12 cellular contexts compared by ENCODE assay signal in genomic region chr16:75624921-75625334, GRCh38. TPM values are rescaled to one million over a fixed set of nuclear protein-coding genes. Genes with fewer than 3 reads are reported as not detected.
DNase-seq lines count a peak whose midpoint lies in the region; ATAC-seq, FAIRE-seq and TF ChIP-seq lines count a peak whose summit lies in the region.
"Had no signal": no experiment of that assay in that cellular context is flagged by ENCODE, and none has a peak within 500 bp of the region (broad histone marks: within the 10 kb centered on the region; RNA-seq: fewer than 3 reads in every experiment).

No MANE protein-coding gene starts in this region.

- H3K36me3 ChIP-seq in astrocyte (ENCODE audit: insufficient read depth, low read length), result peaks cover 37% of the 10 kb centered on the region

- no peaks in the 10 kb centered on the region for H3K27me3 ChIP-seq in astrocyte (ENCODE audit: insufficient read depth, low read length)
- H3K27me3 ChIP-seq: left lung had no signal

- H3K79me2 ChIP-seq in astrocyte (ENCODE audit: insufficient read depth, low read length), result peaks cover 12% of the 10 kb centered on the region

- no peak overlapping the region for H3K4me3 Mint-ChIP-seq in astrocyte (ENCODE audit: unreplicated experiment)
- peak overlapping the region; percentile 13 to 62 (median 37) for H3K4me3 Mint-ChIP-seq in nephron
- no peak overlapping the region for H3K4me3 Mint-ChIP-seq in stimulated activated naive CD8-positive, alpha-beta T cell treated with anti-CD3 and anti-CD28 coated beads, Interleukin-15, amount 100 ng/mL, for 72 hours

- no peak for TF ChIP-seq CTCF in astrocyte (IDR thresholded peaks at IDR 0.05; ENCODE audit: insufficient read depth, low read depth, low read length)
- no peak for TF ChIP-seq CTCF in nephron (IDR thresholded peaks at IDR 0.05; ENCODE audit: unreplicated experiment in 3 of 3)

- H3K4me1 ChIP-seq in astrocyte (ENCODE audit: insufficient read depth, low read length), result peaks cover 6% of the 10 kb centered on the region

- H2AFZ ChIP-seq in astrocyte (ENCODE audit: low read depth, low read length), result no peak overlapping the region

- no peak overlapping the region for H3K4me2 ChIP-seq in astrocyte (ENCODE audit: low read length)

- H3K9me3 Mint-ChIP-seq in astrocyte (ENCODE audit: unreplicated experiment) (peaks cover 2% of the 10 kb centered on the region), nephron (no peaks in the 10 kb centered on the region)
- no peaks in the 10 kb centered on the region for H3K9me3 Mint-ChIP-seq in stimulated activated naive CD8-positive, alpha-beta T cell treated with anti-CD3 and anti-CD28 coated beads, Interleukin-15, amount 100 ng/mL, for 72 hours

- H3K9ac ChIP-seq in astrocyte (ENCODE audit: low read length), result no peak overlapping the region

- H3K36me3 Mint-ChIP-seq in astrocyte (ENCODE audit: low read depth, unreplicated experiment) (peaks cover 23% of the 10 kb centered on the region), nephron (ENCODE audit: low read depth) (peaks cover 55% of the 10 kb centered on the region)

- no peaks in the 10 kb centered on the region for H3K9me3 ChIP-seq in astrocyte (ENCODE audit: insufficient read depth, low read depth, low read length)
- H3K9me3 ChIP-seq: HAP-1, left lung had no signal

- H3K4me3 ChIP-seq in astrocyte (ENCODE audit: insufficient read depth, low read depth, low read length), result no peak overlapping the region
- H3K4me3 ChIP-seq: HAP-1, left lung had no signal

- no peak overlapping the region for H3K27ac ChIP-seq in astrocyte (ENCODE audit: low read depth, low read length)
- H3K27ac ChIP-seq: left lung had no signal

- FAIRE-seq in astrocyte (lab: Jason Lieb, UNC), result no peak

- H3K27ac Mint-ChIP-seq in astrocyte (ENCODE audit: unreplicated experiment) (peak overlapping the region; percentile 59), nephron (peak overlapping the region in 2 of 3 experiments; percentile 9 to 41)
- peak overlapping the region in 1 of 2 donors; percentile 37 for H3K27ac Mint-ChIP-seq in stimulated activated naive CD8-positive, alpha-beta T cell treated with anti-CD3 and anti-CD28 coated beads, Interleukin-15, amount 100 ng/mL, for 72 hours

- H3K4me1 Mint-ChIP-seq in astrocyte (ENCODE audit: low read depth, unreplicated experiment) (peaks cover 15% of the 10 kb centered on the region), nephron (peaks cover 18% of the 10 kb centered on the region)
- H3K4me1 Mint-ChIP-seq in stimulated activated naive CD8-positive, alpha-beta T cell treated with anti-CD3 and anti-CD28 coated beads, Interleukin-15, amount 100 ng/mL, for 72 hours, result peaks cover 40% of the 10 kb centered on the region

- ATAC-seq in GM21528 (IDR thresholded peaks at IDR 0.05; ENCODE audit: low FRiP score, unreplicated experiment), result no peak
- no peak for ATAC-seq in stimulated activated naive CD8-positive, alpha-beta T cell treated with anti-CD3 and anti-CD28 coated beads, Interleukin-15, amount 100 ng/mL, for 72 hours
- ATAC-seq: left lung had no signal

- no peaks in the 10 kb centered on the region for H4K20me1 ChIP-seq in astrocyte (ENCODE audit: insufficient read depth, low read length)

- H3K27me3 Mint-ChIP-seq in astrocyte (ENCODE audit: low read depth, unreplicated experiment) (no peaks in the 10 kb centered on the region), nephron (ENCODE audit: low read depth) (no peaks in the 10 kb centered on the region)
- H3K27me3 Mint-ChIP-seq in stimulated activated naive CD8-positive, alpha-beta T cell treated with anti-CD3 and anti-CD28 coated beads, Interleukin-15, amount 100 ng/mL, for 72 hours, result no peaks in the 10 kb centered on the region

- DNase-seq in NOMO-1 treated with DMSO at 0.1 percent for 48 hours (lab: John Stamatoyannopoulos, UW; ENCODE audit: unreplicated experiment) (peak; percentile 33), NOMO-1 treated with dmso at 0.1 percent for 144 hours (lab: John Stamatoyannopoulos, UW; ENCODE audit: unreplicated experiment) (no peak), LoVo (ENCODE audit: low spot score) (peak; percentile 60), astrocyte (ENCODE audit: low read depth) (peak; percentile 62), germinal center (ENCODE audit: low spot score) (no peak)
- DNase-seq in stimulated activated naive CD8-positive, alpha-beta T cell treated with anti-CD3 and anti-CD28 coated beads, Interleukin-15, amount 100 ng/mL, for 72 hours, result no peak
- DNase-seq: activated CD4-positive, alpha-beta T cell treated with anti-CD3 and anti-CD28 coated beads, Interleukin-2, amount 50 U/mL, for 4 hours; foreskin melanocyte; left lung had no signal

RNA-seq across cellular contexts. Expression of gene ADAT1, which starts 1.8 kb away (rescaled TPM):
- 37.4 and 37.9 TPM in 2 replicates for total RNA-seq in astrocyte

RNA-seq across cellular contexts. Expression of gene KARS1, which starts 22.5 kb away (rescaled TPM):
- total RNA-seq in astrocyte, result 150 and 155 TPM in 2 replicates

RNA-seq across cellular contexts. Expression of gene TERF2IP, which starts 22.6 kb away (rescaled TPM):
- 57.4 and 65.7 TPM in 2 replicates for total RNA-seq in astrocyte

RNA-seq across cellular contexts. Expression of gene CPHXL2, which starts 51.9 kb away (rescaled TPM):
- not detected in 2 replicates for total RNA-seq in astrocyte
- total RNA-seq: left lung had no signal

RNA-seq across cellular contexts. Expression of gene GABARAPL2, which starts 58.7 kb away (rescaled TPM):
- total RNA-seq in astrocyte, result 108 and 109 TPM in 2 replicates

Comparison
In these comparisons a context has a peak if more than half of its experiments do, and no peak if none do; other contexts are left out.
1. DNase-seq: peak in NOMO-1 treated with DMSO at 0.1 percent for 48 hours (single experiment), LoVo (single experiment) and astrocyte (single experiment); none in NOMO-1 treated with dmso at 0.1 percent for 144 hours (single experiment), stimulated activated naive CD8-positive, alpha-beta T cell treated with anti-CD3 and anti-CD28 coated beads, Interleukin-15, amount 100 ng/mL, for 72 hours (0 of 2) and germinal center (single experiment).
2. H3K4me3 Mint-ChIP-seq: peak in nephron (3 of 3); none in astrocyte (single experiment) and stimulated activated naive CD8-positive, alpha-beta T cell treated with anti-CD3 and anti-CD28 coated beads, Interleukin-15, amount 100 ng/mL, for 72 hours (0 of 2).